In the genomic region with DNA sequence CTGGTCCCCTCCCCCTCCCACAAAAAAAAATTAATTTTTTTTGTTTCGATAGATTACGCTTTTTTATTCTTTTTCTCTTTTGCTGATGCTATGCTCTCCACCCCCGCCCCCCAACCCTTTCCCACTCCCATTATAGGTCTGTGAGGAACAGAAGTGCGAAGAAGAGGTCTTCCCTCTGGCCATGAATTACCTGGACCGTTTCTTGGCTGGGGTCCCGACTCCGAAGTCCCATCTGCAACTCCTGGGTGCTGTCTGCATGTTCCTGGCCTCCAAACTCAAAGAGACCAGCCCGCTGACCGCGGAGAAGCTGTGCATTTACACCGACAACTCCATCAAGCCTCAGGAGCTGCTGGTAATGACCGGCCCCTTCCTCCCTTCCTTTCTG, we compare ENCODE assay signal across 8 cellular contexts. TPM values are rescaled to one million over a fixed set of nuclear protein-coding genes. Genes with fewer than 3 reads are reported as not detected.
DNase-seq lines count a peak whose midpoint lies in the region; ATAC-seq and FAIRE-seq lines count a peak whose summit lies in the region.

No MANE protein-coding gene starts in this region.

- H3K27me3 ChIP-seq in HAP-1 (ENCODE audit: low read depth) = peaks cover 59% of the 10 kb centered on the region
- H3K27me3 ChIP-seq in iPS-18a (ENCODE audit: control insufficient read depth, insufficient read depth, low read length) = peaks cover 19% of the 10 kb centered on the region
- no peaks in the 10 kb centered on the region for H3K27me3 ChIP-seq in small intestine (ENCODE audit: control insufficient read depth in 2 of 2, insufficient read depth in 2 of 2, low read length in 2 of 2)

- H3K27ac ChIP-seq in iPS-18a (ENCODE audit: low read length) (no peak overlapping the region), small intestine (ENCODE audit: low read depth in 1 of 2, low read length in 1 of 2) (peak overlapping the region; percentile 80 to 98)

- H3K4me1 Mint-ChIP-seq in activated naive CD8-positive, alpha-beta T cell treated with anti-CD3 and anti-CD28 coated beads, Interleukin-2, amount 10 ng/mL, durations not matched to agents 7 days and 5 days = peaks cover 40% of the 10 kb centered on the region

- peak overlapping the region; percentile 99 for H3K27ac Mint-ChIP-seq in activated naive CD8-positive, alpha-beta T cell treated with anti-CD3 and anti-CD28 coated beads, Interleukin-2, amount 10 ng/mL, durations not matched to agents 7 days and 5 days

- H3K4me3 ChIP-seq in HAP-1 (peak overlapping the region; percentile 45), iPS-18a (ENCODE audit: low read length) (peak overlapping the region; percentile 88), small intestine (ENCODE audit: low read depth in 1 of 2, low read length in 2 of 2) (peak overlapping the region; percentile 76 to 90)

- in situ Hi-C loops in HAP-1 (cut with MboI; ENCODE audit: low sequenced_read_pairs) = loop anchor here (5.0 to 10.0 kb wide), 2 partner anchors 281 to 394 kb away; no protein-coding TSS in a partner anchor

- 10 to 30% (median 12%) methylated on average over 12 of the region's 12 CpGs for WGBS in small intestine, 3 donors

- FAIRE-seq in small intestine (lab: Jason Lieb, UNC) = no peak

- peaks cover 10% of the 10 kb centered on the region for H3K36me3 ChIP-seq in HAP-1 (replicated peaks)
- H3K36me3 ChIP-seq in iPS-18a (ENCODE audit: control insufficient read depth, low read depth, low read length) = peaks cover 47% of the 10 kb centered on the region
- peaks cover 4 to 8% of the 10 kb centered on the region in 2 donors for H3K36me3 ChIP-seq in small intestine (ENCODE audit: control insufficient read depth in 2 of 2, insufficient read depth in 2 of 2, low read length in 2 of 2)

- no peaks in the 10 kb centered on the region for H3K9me3 Mint-ChIP-seq in activated naive CD8-positive, alpha-beta T cell treated with anti-CD3 and anti-CD28 coated beads, Interleukin-2, amount 10 ng/mL, durations not matched to agents 7 days and 5 days

- ATAC-seq in activated naive CD8-positive, alpha-beta T cell treated with anti-CD3 and anti-CD28 coated beads, Interleukin-2, amount 10 ng/mL, durations not matched to agents 7 days and 5 days (ENCODE audit: low read depth) = no peak

- H3K9ac ChIP-seq in iPS-18a (ENCODE audit: low read length) = peak overlapping the region; percentile 94

- DNase-seq in HAP-1 (ENCODE audit: low spot score in 2 of 2) = no peak
- DNase-seq in activated naive CD8-positive, alpha-beta T cell treated with anti-CD3 and anti-CD28 coated beads, Interleukin-2, amount 10 ng/mL, durations not matched to agents 7 days and 5 days = no peak
- DNase-seq in small intestine = peak; percentile 29
- no peak for DNase-seq in OCI-M1 (lab: John Stamatoyannopoulos, UW)
- DNase-seq in NCI-H2227 treated with DMSO at 0.1 percent for 48 hours (lab: John Stamatoyannopoulos, UW) = no peak
- no peak for DNase-seq in iPS-NIHi7 (ENCODE audit: extremely low spot score)
- DNase-seq in NCI-H2196 treated with DMSO at 0.1 percent for 48 hours (lab: John Stamatoyannopoulos, UW; ENCODE audit: unreplicated experiment) = no peak

- H3K4me1 ChIP-seq in HAP-1 (peaks cover 11% of the 10 kb centered on the region), iPS-18a (ENCODE audit: control insufficient read depth, low read depth, low read length) (peaks cover 29% of the 10 kb centered on the region), small intestine (ENCODE audit: control insufficient read depth in 2 of 2, insufficient read depth in 1 of 2, low read depth in 1 of 2, low read length in 1 of 2) (peaks cover 6 to 7% of the 10 kb centered on the region in 2 donors)

- H3K9me3 ChIP-seq in HAP-1 (no peaks in the 10 kb centered on the region), iPS-18a (ENCODE audit: control insufficient read depth, low read depth, low read length) (no peaks in the 10 kb centered on the region), small intestine (ENCODE audit: control insufficient read depth, low read depth) (no peaks in the 10 kb centered on the region)

- no peaks in the 10 kb centered on the region for H3K27me3 Mint-ChIP-seq in activated naive CD8-positive, alpha-beta T cell treated with anti-CD3 and anti-CD28 coated beads, Interleukin-2, amount 10 ng/mL, durations not matched to agents 7 days and 5 days

- peaks cover 60% of the 10 kb centered on the region for H3K36me3 Mint-ChIP-seq in activated naive CD8-positive, alpha-beta T cell treated with anti-CD3 and anti-CD28 coated beads, Interleukin-2, amount 10 ng/mL, durations not matched to agents 7 days and 5 days

- POLR2A ChIA-PET in activated naive CD8-positive, alpha-beta T cell treated with anti-CD3 and anti-CD28 coated beads, Interleukin-2, amount 10 ng/mL, durations not matched to agents 7 days and 5 days (lab: Charles Lee) = interaction anchor here (0.7 to 11.7 kb wide), 26 partner anchors 7 to 403 kb away, joined by 3 to 292 read pairs (median 6); partner anchors contain the start of genes PARP11 and RAD51AP1

- peak overlapping the region; percentile 90 for H3K4me3 Mint-ChIP-seq in activated naive CD8-positive, alpha-beta T cell treated with anti-CD3 and anti-CD28 coated beads, Interleukin-2, amount 10 ng/mL, durations not matched to agents 7 days and 5 days

RNA-seq across cellular contexts. Expression of gene CCND2, which starts 2.3 kb away (rescaled TPM):
- total RNA-seq in activated naive CD8-positive, alpha-beta T cell treated with anti-CD3 and anti-CD28 coated beads, Interleukin-2, amount 10 ng/mL, durations not matched to agents 7 days and 5 days = 100 to 1,000 TPM; 417 to 438 TPM
- 10 to 100 TPM in 1 of 3 donors, 1 to 10 TPM in 2; 5.6 to 38.1 (median 5.9) TPM for polyA plus RNA-seq in small intestine

RNA-seq across cellular contexts. Expression of gene TIGAR, which starts 45.2 kb away (rescaled TPM):
- total RNA-seq in activated naive CD8-positive, alpha-beta T cell treated with anti-CD3 and anti-CD28 coated beads, Interleukin-2, amount 10 ng/mL, durations not matched to agents 7 days and 5 days = 10 to 100 TPM in 1 of 2 experiments, 1 to 10 TPM in 1; 9.7 to 11.4 TPM
- polyA plus RNA-seq in small intestine = 10 to 100 TPM in 1 of 3 donors, 1 to 10 TPM in 2; 4.7 to 10.1 (median 6.2) TPM
